In genomic region chr12:111942557-111942956, GRCh38 we compare ENCODE assay signal across 11 cellular contexts.
DNase-seq lines count a peak whose midpoint lies in the region; ATAC-seq, FAIRE-seq and TF ChIP-seq lines count a peak whose summit lies in the region.
"Had no signal": no experiment of that assay in that cellular context is flagged by ENCODE, and none has a peak within 500 bp of the region (broad histone marks: within the 10 kb centered on the region; RNA-seq: fewer than 3 reads in every experiment).

No MANE protein-coding gene starts in this region.

- no peaks in the 10 kb centered on the region for H4K20me1 ChIP-seq in hepatocyte (ENCODE audit: insufficient read depth, poor library complexity, severe bottlenecking)

- ATAC-seq in GM21528 (IDR thresholded peaks at IDR 0.05; ENCODE audit: low FRiP score, unreplicated experiment) = no peak

- no peaks in the 10 kb centered on the region for H3K79me2 ChIP-seq in hepatocyte

- no peaks in the 10 kb centered on the region for H3K9me3 ChIP-seq in hepatocyte (ENCODE audit: low read depth)

- peak overlapping the region; percentile 27 for H3K27ac Mint-ChIP-seq in activated T-helper 1 cell treated with anti-CD3 and anti-CD28 coated beads, Interleukin-12 subunit alpha, Interleukin-12 subunit beta, Interleukin-2, Interleukin-4 antibody, amounts not matched to agents 30 ng/mL and 10 ng/mL and 1 ng/mL, durations not matched to agents 14 hours and 24 hours and 36 hours
- H3K27ac Mint-ChIP-seq: activated naive CD4-positive, alpha-beta T cell treated with anti-CD3 and anti-CD28 coated beads for 36 hours; T-helper 1 cell treated with Interleukin-12 subunit alpha and Interleukin-12 subunit beta and Interleukin-4 antibody, amounts not matched to agents 30 μg/mL and 1 μg/mL, for 36 hours had no signal

- TF ChIP-seq CTCF in BJ (IDR thresholded peaks at IDR 0.05; ENCODE audit: insufficient read depth, low read depth, low read length) (no peak), hepatocyte (IDR thresholded peaks at IDR 0.05; ENCODE audit: poor library complexity) (no peak)

- intact Hi-C loops in activated T-helper 1 cell treated with anti-CD3 and anti-CD28 coated beads, Interleukin-12 subunit alpha, Interleukin-12 subunit beta, Interleukin-2, Interleukin-4 antibody, amounts not matched to agents 30 ng/mL and 10 ng/mL and 1 ng/mL, durations not matched to agents 14 hours and 24 hours and 36 hours (cut with micrococcal nuclease) = loop anchor here (10.0 kb wide), 1 partner anchor 252 kb away; no protein-coding TSS in a partner anchor

- no peak for FAIRE-seq in GM19239 (lab: Jason Lieb, UNC)

- no peak overlapping the region for H3K4me3 Mint-ChIP-seq in activated T-helper 1 cell treated with anti-CD3 and anti-CD28 coated beads, Interleukin-12 subunit alpha, Interleukin-12 subunit beta, Interleukin-2, Interleukin-4 antibody, amounts not matched to agents 30 ng/mL and 10 ng/mL and 1 ng/mL, durations not matched to agents 14 hours and 24 hours and 36 hours
- H3K4me3 Mint-ChIP-seq: activated naive CD4-positive, alpha-beta T cell treated with anti-CD3 and anti-CD28 coated beads for 36 hours; T-helper 1 cell treated with Interleukin-12 subunit alpha and Interleukin-12 subunit beta and Interleukin-4 antibody, amounts not matched to agents 30 μg/mL and 1 μg/mL, for 36 hours had no signal

- no peaks in the 10 kb centered on the region for H3K27me3 Mint-ChIP-seq in activated T-helper 1 cell treated with anti-CD3 and anti-CD28 coated beads, Interleukin-12 subunit alpha, Interleukin-12 subunit beta, Interleukin-2, Interleukin-4 antibody, amounts not matched to agents 30 ng/mL and 10 ng/mL and 1 ng/mL, durations not matched to agents 14 hours and 24 hours and 36 hours (ENCODE audit: insufficient read depth)

- no peaks in the 10 kb centered on the region for H3K9me3 Mint-ChIP-seq in activated T-helper 1 cell treated with anti-CD3 and anti-CD28 coated beads, Interleukin-12 subunit alpha, Interleukin-12 subunit beta, Interleukin-2, Interleukin-4 antibody, amounts not matched to agents 30 ng/mL and 10 ng/mL and 1 ng/mL, durations not matched to agents 14 hours and 24 hours and 36 hours
- H3K9me3 Mint-ChIP-seq: activated naive CD4-positive, alpha-beta T cell treated with anti-CD3 and anti-CD28 coated beads for 36 hours; T-helper 1 cell treated with Interleukin-12 subunit alpha and Interleukin-12 subunit beta and Interleukin-4 antibody, amounts not matched to agents 30 μg/mL and 1 μg/mL, for 36 hours had no signal

- CTCF ChIA-PET in BJ (lab: Yijun Ruan, JAX) = interaction anchor here (0.9 to 1.4 kb wide), 2 partner anchors 16 to 445 kb away, joined by 3 read pairs; no protein-coding TSS in a partner anchor

- peaks cover 23% of the 10 kb centered on the region for H3K4me1 Mint-ChIP-seq in activated T-helper 1 cell treated with anti-CD3 and anti-CD28 coated beads, Interleukin-12 subunit alpha, Interleukin-12 subunit beta, Interleukin-2, Interleukin-4 antibody, amounts not matched to agents 30 ng/mL and 10 ng/mL and 1 ng/mL, durations not matched to agents 14 hours and 24 hours and 36 hours (ENCODE audit: low read depth)

- no peaks in the 10 kb centered on the region for H3K4me1 ChIP-seq in hepatocyte (ENCODE audit: insufficient read depth)

- no peak overlapping the region for H3K4me2 ChIP-seq in hepatocyte

- H3K27me3 ChIP-seq in BJ (ENCODE audit: control insufficient read depth, insufficient read depth, low read length) (no peaks in the 10 kb centered on the region), hepatocyte (no peaks in the 10 kb centered on the region)

- H3K36me3 ChIP-seq in BJ (ENCODE audit: control insufficient read depth, insufficient read depth, low read length) = no peaks in the 10 kb centered on the region
- no peaks in the 10 kb centered on the region for H3K36me3 ChIP-seq in hepatocyte (replicated peaks; ENCODE audit: insufficient read depth, low read depth)

- DNase-seq in BJ (ENCODE audit: low read depth) = peak; percentile 16
- peak; percentile 73 for DNase-seq in H4 (ENCODE audit: low spot score)
- DNase-seq in activated T-helper 1 cell treated with anti-CD3 and anti-CD28 coated beads, Interleukin-12 subunit alpha, Interleukin-12 subunit beta, Interleukin-2, Interleukin-4 antibody, amounts not matched to agents 30 ng/mL and 10 ng/mL and 1 ng/mL, durations not matched to agents 14 hours and 24 hours and 36 hours (ENCODE audit: low spot score) = no peak
- peak; percentile 10 for DNase-seq in hepatocyte (ENCODE audit: low spot score)
- DNase-seq in D341Med (ENCODE audit: low spot score) = no peak
- no peak for DNase-seq in NCI-H510A (lab: John Stamatoyannopoulos, UW)
- DNase-seq in GM19239 (ENCODE audit: insufficient read length, low spot score) = no peak
- DNase-seq: activated naive CD4-positive, alpha-beta T cell treated with anti-CD3 and anti-CD28 coated beads for 36 hours; NCI-H1930 had no signal

- no peaks in the 10 kb centered on the region for H3K36me3 Mint-ChIP-seq in activated T-helper 1 cell treated with anti-CD3 and anti-CD28 coated beads, Interleukin-12 subunit alpha, Interleukin-12 subunit beta, Interleukin-2, Interleukin-4 antibody, amounts not matched to agents 30 ng/mL and 10 ng/mL and 1 ng/mL, durations not matched to agents 14 hours and 24 hours and 36 hours (ENCODE audit: low read depth)

- WGBS in hepatocyte (ENCODE audit: low lambda C conversion rate, missing lambda C conversion rate) = 70% methylated on average over 5 of the region's 5 CpGs

- no peak overlapping the region for H2AFZ ChIP-seq in hepatocyte

- H3K4me3 ChIP-seq in BJ (ENCODE audit: low read depth, low read length) = no peak overlapping the region
- H3K4me3 ChIP-seq in hepatocyte = no peak overlapping the region

- no peak overlapping the region for H3K27ac ChIP-seq in hepatocyte

- H3K9me2 ChIP-seq in hepatocyte (replicated peaks; ENCODE audit: insufficient read depth) = no peaks in the 10 kb centered on the region

- POLR2A ChIA-PET in BJ (lab: Charles Lee) = no interaction called here

Comparison
In these comparisons a context has a peak if more than half of its experiments do, and no peak if none do; other contexts are left out.
1. DNase-seq: peak in BJ (single experiment), H4 (single experiment) and hepatocyte (single experiment); none in activated T-helper 1 cell treated with anti-CD3 and anti-CD28 coated beads, Interleukin-12 subunit alpha, Interleukin-12 subunit beta, Interleukin-2, Interleukin-4 antibody, amounts not matched to agents 30 ng/mL and 10 ng/mL and 1 ng/mL, durations not matched to agents 14 hours and 24 hours and 36 hours (single experiment), D341Med (single experiment), NCI-H510A (single experiment) and GM19239 (single experiment).